8 cellular contexts compared by ENCODE assay signal in genomic region chr22:36454916-36455570, GRCh38. TPM values are rescaled to one million over a fixed set of nuclear protein-coding genes. Genes with fewer than 3 reads are reported as not detected.
A peak's percentile ranks its signal among the peaks of the same experiment; 100 is the strongest.
DNase-seq lines count a peak whose midpoint lies in the region; ATAC-seq and TF ChIP-seq lines count a peak whose summit lies in the region.

No MANE protein-coding gene starts in this region.

- no peaks in the 10 kb centered on the region for H3K27me3 Mint-ChIP-seq in Calu3 (ENCODE audit: unreplicated experiment)
- no peaks in the 10 kb centered on the region for H3K27me3 Mint-ChIP-seq in activated naive CD4-positive, alpha-beta T cell treated with anti-CD3 and anti-CD28 coated beads, Interleukin-2, amount 50 U/mL, for 24 hours

- H3K4me1 Mint-ChIP-seq in Calu3 (ENCODE audit: low read depth, unreplicated experiment), result peaks cover 22% of the 10 kb centered on the region
- peaks cover 43% of the 10 kb centered on the region for H3K4me1 Mint-ChIP-seq in activated naive CD4-positive, alpha-beta T cell treated with anti-CD3 and anti-CD28 coated beads, Interleukin-2, amount 50 U/mL, for 24 hours

- H3K9me3 ChIP-seq in MG63, result no peaks in the 10 kb centered on the region

- peak overlapping the region; percentile 58 for H3K4me3 Mint-ChIP-seq in Calu3 (ENCODE audit: low read depth, unreplicated experiment)
- H3K4me3 Mint-ChIP-seq in activated naive CD4-positive, alpha-beta T cell treated with anti-CD3 and anti-CD28 coated beads, Interleukin-2, amount 50 U/mL, for 24 hours, result peak overlapping the region; percentile 79

- H3K27ac ChIP-seq in temporal lobe (ENCODE audit: low read depth, low read length), result peak overlapping the region; percentile 82

- CTCF ChIA-PET in Calu3 (lab: Charles Lee), result interaction anchor here (0.6 to 1.5 kb wide), 5 partner anchors 12 to 162 kb away, joined by 3 to 9 read pairs (median 4); no protein-coding TSS in a partner anchor

- no TSS peak for BruUV-seq in Calu3 (replicated peaks; lab: Mats Ljungman, UMichigan)

- peak; percentile 97 for DNase-seq in Calu3
- DNase-seq in MG63, result peak; percentile 53
- peak; percentile 94 for DNase-seq in SK-N-DZ (ENCODE audit: low spot score)
- DNase-seq in glomerular visceral epithelial cell (ENCODE audit: extremely low spot score), result peak; percentile 70
- peak; percentile 69 for DNase-seq in omental fat pad (ENCODE audit: low spot score)

- ATAC-seq in GM21619 (IDR thresholded peaks at IDR 0.05; ENCODE audit: unreplicated experiment) (peak; percentile 61), omental fat pad (ENCODE audit: low FRiP score) (peak; percentile 85)

- no peaks in the 10 kb centered on the region for H3K36me3 ChIP-seq in MG63

- intact Hi-C loops in Calu3 (cut with micrococcal nuclease; ENCODE audit: unreplicated experiment), result loop anchor here (5.0 kb wide), 1 partner anchor 68 kb away; the partner anchor contains the start of gene MYH9

- H3K9me3 Mint-ChIP-seq in Calu3 (ENCODE audit: low read depth, unreplicated experiment), result no peaks in the 10 kb centered on the region
- no peaks in the 10 kb centered on the region for H3K9me3 Mint-ChIP-seq in activated naive CD4-positive, alpha-beta T cell treated with anti-CD3 and anti-CD28 coated beads, Interleukin-2, amount 50 U/mL, for 24 hours

- no peak overlapping the region for H3K4me3 ChIP-seq in MG63

- H3K27me3 ChIP-seq in MG63, result no peaks in the 10 kb centered on the region

- TF ChIP-seq CTCF in Calu3 (IDR thresholded peaks at IDR 0.05; ENCODE audit: unreplicated experiment), result no peak
- TF ChIP-seq CTCF in omental fat pad (IDR thresholded peaks at IDR 0.05), result no peak

- peak overlapping the region; percentile 85 for H3K27ac Mint-ChIP-seq in Calu3 (ENCODE audit: unreplicated experiment)
- peak overlapping the region; percentile 51 for H3K27ac Mint-ChIP-seq in activated naive CD4-positive, alpha-beta T cell treated with anti-CD3 and anti-CD28 coated beads, Interleukin-2, amount 50 U/mL, for 24 hours

- H3K36me3 Mint-ChIP-seq in Calu3 (ENCODE audit: insufficient read depth, unreplicated experiment), result peaks cover 23% of the 10 kb centered on the region
- no peaks in the 10 kb centered on the region for H3K36me3 Mint-ChIP-seq in activated naive CD4-positive, alpha-beta T cell treated with anti-CD3 and anti-CD28 coated beads, Interleukin-2, amount 50 U/mL, for 24 hours

RNA-seq across cellular contexts. Expression of gene TXN2, which starts 26.4 kb away (rescaled TPM):
- 58.4 and 63.3 TPM in 2 replicates for total RNA-seq in Calu3 (2022)
- total RNA-seq in MG63 (2014; rRNA removed; shearing (Covaris generic); ENCODE audit: low replicate concordance), result 64.6 and 123 TPM in 2 replicates
- 19.5 and 21.5 TPM in 2 replicates for polyA plus RNA-seq in SK-N-DZ (2014; cell fraction: cytosol; rRNA removed)
- 13.6 and 39.4 TPM in 2 replicates for polyA plus RNA-seq in SK-N-DZ (2014; cell fraction: nucleus; rRNA removed)
- 10 to 100 TPM; 53.2 to 82.0 (median 66.2) TPM for total RNA-seq in omental fat pad
- total RNA-seq in temporal lobe, result 15.5 TPM

RNA-seq across cellular contexts. Expression of gene FOXRED2, which starts 51.8 kb away (rescaled TPM):
- total RNA-seq in Calu3 (2022) (27.9 and 29.4 TPM in 2 replicates), omental fat pad (10 to 100 TPM in 1 of 4 donors, 1 to 10 TPM in 3; 4.0 to 11.7 (median 5.1) TPM), temporal lobe (10.3 TPM)
- total RNA-seq in MG63 (2014; rRNA removed; shearing (Covaris generic); ENCODE audit: low replicate concordance), result 3.5 and 8.5 TPM in 2 replicates
- 15.8 and 17.4 TPM in 2 replicates for polyA plus RNA-seq in SK-N-DZ (2014; cell fraction: cytosol; rRNA removed)
- 7.4 and 8.6 TPM in 2 replicates for polyA plus RNA-seq in SK-N-DZ (2014; cell fraction: nucleus; rRNA removed)
